Comparison of ENCODE assay signal across 8 cellular contexts in the genomic region with DNA sequence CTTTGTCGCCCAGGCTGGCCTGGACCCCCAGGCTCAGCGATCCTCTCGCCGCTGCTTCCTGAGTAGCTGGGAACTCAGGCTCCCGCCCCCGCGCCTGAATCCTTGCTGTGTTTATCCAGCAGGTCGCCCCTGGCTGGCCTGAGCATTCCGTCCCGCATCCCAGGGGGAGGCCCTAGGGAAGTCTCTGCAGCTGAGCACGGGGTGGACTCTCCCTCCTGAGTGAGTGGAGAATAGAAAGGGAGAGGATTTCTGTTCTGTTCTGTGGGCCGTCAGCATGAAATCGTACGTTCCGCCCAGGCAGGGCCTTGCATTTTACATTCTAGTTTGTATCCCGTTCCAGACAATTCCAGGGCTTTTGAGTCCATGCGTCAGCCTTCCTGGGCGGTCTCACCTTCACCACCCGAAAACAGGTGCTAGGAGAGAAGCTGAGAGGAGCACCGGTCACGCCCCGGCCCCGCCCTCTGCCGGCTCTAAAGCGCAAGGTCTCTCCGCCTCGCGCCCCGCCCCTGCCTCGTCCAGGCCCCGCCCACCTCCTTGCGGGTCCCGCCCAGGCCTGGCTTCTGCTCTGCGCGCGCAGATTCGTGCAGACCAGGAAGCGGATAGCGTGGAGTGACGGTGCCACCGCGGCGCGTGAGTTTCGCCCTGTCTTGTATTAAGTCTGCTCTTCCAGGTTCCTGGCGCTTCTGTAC. TPM values are rescaled to one million over a fixed set of nuclear protein-coding genes. Genes with fewer than 3 reads are reported as not detected.
DNase-seq lines count a peak whose midpoint lies in the region; ATAC-seq and TF ChIP-seq lines count a peak whose summit lies in the region.

Gene ZNF761 (plus strand): TSS at position 586 of the 689 bp plus-strand sequence. CDS start 15,285 bp downstream, outside the sequence.

- peak; percentile 80 for DNase-seq in NCI-H128 (lab: John Stamatoyannopoulos, UW; ENCODE audit: unreplicated experiment)
- DNase-seq in SW 1271 (lab: John Stamatoyannopoulos, UW), result peak; percentile 50 to 76
- DNase-seq in adipocyte (ENCODE audit: low read depth), result peak; percentile 99
- peak; percentile 93 to 98 (median 95) for DNase-seq in heart left ventricle
- peak; percentile 88 to 99 (median 94) for DNase-seq in posterior cingulate gyrus
- peak; percentile 97 for DNase-seq in type B pancreatic cell (ENCODE audit: extremely low spot score, unreplicated experiment)

- intact Hi-C loops in heart left ventricle (cut with DNase I), result loop anchor here in 3 of 10 donors (5.0 kb wide), 2 partner anchors 36 to 86 kb away; partner anchors contain the start of gene ZNF813 (in 2 of the 3)
- intact Hi-C loops in posterior cingulate gyrus (cut with DNase I), result loop anchor here (2.0 kb wide), 1 partner anchor 35 kb away; the partner anchor contains the start of gene ZNF813

- peak within 1 kb of the TSS; percentile 99 for H3K27ac Mint-ChIP-seq in type B pancreatic cell

- peak within 1 kb of the TSS; percentile 93 for H3K9ac ChIP-seq in adipocyte (ENCODE audit: low read length)

- peak in 1 of 2 donors; percentile 75 for TF ChIP-seq POLR2A in heart left ventricle (IDR thresholded peaks at IDR 0.05)

- peaks cover 13% of the 10 kb centered on the region for H3K4me1 Mint-ChIP-seq in type B pancreatic cell (ENCODE audit: unreplicated experiment)

- H3K4me1 ChIP-seq in adipocyte (ENCODE audit: control insufficient read depth, insufficient read depth, low read length) (peaks cover 8% of the 10 kb centered on the region), heart left ventricle (peaks cover 0 to 14% (median 6%) of the 10 kb centered on the region in 12 donors)

- ATAC-seq in HG02678 (IDR thresholded peaks at IDR 0.05; ENCODE audit: unreplicated experiment) (peak; percentile 99), heart left ventricle (peak; percentile 99 to 100 (median 100))

- peak within 1 kb of the TSS; percentile 98 for H3K4me3 Mint-ChIP-seq in type B pancreatic cell

- H3K27me3 ChIP-seq in adipocyte (replicated peaks; ENCODE audit: control insufficient read depth, insufficient read depth, low read length) (no peaks in the 10 kb centered on the region), heart left ventricle (no peaks in the 10 kb centered on the region)

- TF ChIP-seq CTCF in GM12874 (IDR thresholded peaks at IDR 0.05; ENCODE audit: insufficient read depth, low read depth, low read length) (peak; percentile 40; the same call in 1 of the 2 replicates), heart left ventricle (IDR thresholded peaks at IDR 0.05) (peak in 10 of 12 donors; percentile 37 to 68 (median 54)), type B pancreatic cell (conservative IDR thresholded peaks at IDR 0.05) (peak; percentile 68)

- H3K4me3 ChIP-seq in adipocyte (ENCODE audit: low read length), result peak within 1 kb of the TSS; percentile 95
- peak within 1 kb of the TSS; percentile 54 to 95 (median 83) for H3K4me3 ChIP-seq in heart left ventricle

- H3K9me3 ChIP-seq in adipocyte (ENCODE audit: control insufficient read depth, low read length), result no peaks in the 10 kb centered on the region
- H3K9me3 ChIP-seq in heart left ventricle, result no peaks in the 10 kb centered on the region

- WGBS in heart left ventricle, 4 donors, result 0 to 1% (median 1%) methylated on average over 26 to 46 of the region's 46 CpGs

- H3K36me3 ChIP-seq in adipocyte (ENCODE audit: control insufficient read depth, insufficient read depth, low read length, severe bottlenecking), result peaks cover 25% of the 10 kb centered on the region
- H3K36me3 ChIP-seq in heart left ventricle, result peaks cover 0 to 21% (median 6%) of the 10 kb centered on the region in 9 donors

- H3K9me3 Mint-ChIP-seq in type B pancreatic cell, result no peaks in the 10 kb centered on the region

- H3K36me3 Mint-ChIP-seq in type B pancreatic cell, result peaks cover 15% of the 10 kb centered on the region

- H3K27ac ChIP-seq in heart left ventricle, result peak within 1 kb of the TSS in 11 of 12 donors; percentile 54 to 84 (median 66)

- H3K27me3 Mint-ChIP-seq in type B pancreatic cell, result no peaks in the 10 kb centered on the region

RNA-seq across cellular contexts. Expression of gene ZNF761, which starts in this region (rescaled TPM):
- 1 to 10 TPM; 2.6 to 5.5 (median 3.8) TPM for total RNA-seq in heart left ventricle
- polyA plus RNA-seq in heart left ventricle, result 1 to 10 TPM; 3.8 to 4.5 TPM
- 15.3 and 18.0 TPM in 2 replicates for total RNA-seq in type B pancreatic cell (ENCODE audit: low replicate concordance)

Comparison
In these comparisons a context has a peak if more than half of its experiments do, and no peak if none do; other contexts are left out.
1. Peak in every context shown above with its lines: DNase-seq, ATAC-seq, H3K4me3 ChIP-seq and H3K27ac ChIP-seq.